14 cellular contexts compared by ENCODE assay signal in genomic region chr3:45166283-45166879, GRCh38. TPM values are rescaled to one million over a fixed set of nuclear protein-coding genes. Genes with fewer than 3 reads are reported as not detected.
A peak's percentile ranks its signal among the peaks of the same experiment; 100 is the strongest.
DNase-seq lines count a peak whose midpoint lies in the region; ATAC-seq, FAIRE-seq and TF ChIP-seq lines count a peak whose summit lies in the region.
"Had no signal": no experiment of that assay in that cellular context is flagged by ENCODE, and none has a peak within 500 bp of the region (broad histone marks: within the 10 kb centered on the region; RNA-seq: fewer than 3 reads in every experiment).

No MANE protein-coding gene starts in this region.

- H3K27ac ChIP-seq in breast epithelium (peak overlapping the region in 1 of 2 donors; percentile 84), mesodermal cell (ENCODE audit: low read depth, low read length, severe bottlenecking) (peak overlapping the region; percentile 94), OCI-LY7 (ENCODE audit: low read depth, low read length, poor library complexity, severe bottlenecking) (no peak overlapping the region)

- H3K9me3 Mint-ChIP-seq in MCF 10A (ENCODE audit: unreplicated experiment), result no peaks in the 10 kb centered on the region
- no peaks in the 10 kb centered on the region for H3K9me3 Mint-ChIP-seq in activated naive CD8-positive, alpha-beta T cell treated with anti-CD3 and anti-CD28 coated beads, Interleukin-2, amount 50 U/mL, for 24 hours
- peaks cover 0 to 11% (median 0%) of the 10 kb centered on the region in 9 donors for H3K9me3 Mint-ChIP-seq in naive thymus-derived CD8-positive, alpha-beta T cell
- H3K9me3 Mint-ChIP-seq: activated T-cell treated with anti-CD3 and anti-CD28 coated beads, Interleukin-2, amount 50 U/mL, for 4 hours had no signal

- no TSS peak for BruUV-seq in MCF 10A (replicated peaks; lab: Mats Ljungman, UMichigan)
- BruUV-seq in OCI-LY7 (replicated peaks; lab: Mats Ljungman, UMichigan), result no TSS peak

- peaks cover 30% of the 10 kb centered on the region for H3K4me1 Mint-ChIP-seq in MCF 10A (ENCODE audit: insufficient read depth, unreplicated experiment)
- peaks cover 24% of the 10 kb centered on the region for H3K4me1 Mint-ChIP-seq in activated naive CD8-positive, alpha-beta T cell treated with anti-CD3 and anti-CD28 coated beads, Interleukin-2, amount 50 U/mL, for 24 hours
- peaks cover 15 to 26% (median 23%) of the 10 kb centered on the region in 4 donors for H3K4me1 Mint-ChIP-seq in naive thymus-derived CD8-positive, alpha-beta T cell

- no peak overlapping the region for H3K4me3 ChIP-seq in breast epithelium
- H3K4me3 ChIP-seq in mesodermal cell (ENCODE audit: extremely low read depth, insufficient read depth, low read length, poor library complexity, severe bottlenecking), result no peak overlapping the region
- no peak overlapping the region for H3K4me3 ChIP-seq in OCI-LY7 (ENCODE audit: low read depth, low read length, poor library complexity, severe bottlenecking)

- H3K27me3 ChIP-seq in breast epithelium, result no peaks in the 10 kb centered on the region

- no peaks in the 10 kb centered on the region for H3K79me2 ChIP-seq in OCI-LY7 (ENCODE audit: insufficient read depth, low read depth, low read length)

- WGBS in mesodermal cell (ENCODE audit: insufficient coverage in 2 of 2), 2 experiments, result 96 to 100% methylated on average over 1 to 3 of the region's 4 CpGs

- H3K27me3 Mint-ChIP-seq in MCF 10A (ENCODE audit: insufficient read depth, unreplicated experiment), result no peaks in the 10 kb centered on the region
- H3K27me3 Mint-ChIP-seq in activated naive CD8-positive, alpha-beta T cell treated with anti-CD3 and anti-CD28 coated beads, Interleukin-2, amount 50 U/mL, for 24 hours, result no peaks in the 10 kb centered on the region
- H3K27me3 Mint-ChIP-seq in naive thymus-derived CD8-positive, alpha-beta T cell, result peaks cover 4 to 16% (median 5%) of the 10 kb centered on the region in 5 donors

- TF ChIP-seq POLR2A in breast epithelium (IDR thresholded peaks at IDR 0.05), result no peak
- TF ChIP-seq POLR2A in GM12891 (IDR thresholded peaks at IDR 0.05; ENCODE audit: low read depth, low read length), result no peak

- H3K36me3 ChIP-seq in breast epithelium, result no peaks in the 10 kb centered on the region
- H3K36me3 ChIP-seq in mesodermal cell (ENCODE audit: control insufficient read depth, insufficient read depth, low read length), result no peaks in the 10 kb centered on the region
- no peaks in the 10 kb centered on the region for H3K36me3 ChIP-seq in OCI-LY7 (ENCODE audit: insufficient read depth, low read length)

- no peaks in the 10 kb centered on the region for H4K20me1 ChIP-seq in OCI-LY7 (ENCODE audit: insufficient read depth, low read length)

- TF ChIP-seq CTCF in MCF 10A (IDR thresholded peaks at IDR 0.05; ENCODE audit: unreplicated experiment) (no peak), breast epithelium (IDR thresholded peaks at IDR 0.05) (no peak), OCI-LY7 (conservative IDR thresholded peaks at IDR 0.05; ENCODE audit: low read length) (no peak)

- H3K4me2 ChIP-seq in OCI-LY7 (ENCODE audit: low read length), result no peak overlapping the region

- H3K36me3 Mint-ChIP-seq in MCF 10A (ENCODE audit: insufficient read depth, unreplicated experiment), result no peaks in the 10 kb centered on the region
- H3K36me3 Mint-ChIP-seq in activated naive CD8-positive, alpha-beta T cell treated with anti-CD3 and anti-CD28 coated beads, Interleukin-2, amount 50 U/mL, for 24 hours (ENCODE audit: low read depth), result no peaks in the 10 kb centered on the region
- H3K36me3 Mint-ChIP-seq in naive thymus-derived CD8-positive, alpha-beta T cell, result peaks cover 0 to 7% (median 0%) of the 10 kb centered on the region in 3 donors

- no peak for FAIRE-seq in GM12891 (lab: Jason Lieb, UNC)
- FAIRE-seq: GM18507, HTR-8/SVneo had no signal

- ATAC-seq in activated naive CD8-positive, alpha-beta T cell treated with anti-CD3 and anti-CD28 coated beads, Interleukin-2, amount 50 U/mL, for 24 hours, result no peak
- no peak for ATAC-seq in naive thymus-derived CD8-positive, alpha-beta T cell

- DNase-seq in MCF 10A (ENCODE audit: unreplicated experiment), result no peak
- no peak for DNase-seq in breast epithelium (ENCODE audit: low spot score in 2 of 2)
- no peak for DNase-seq in activated naive CD8-positive, alpha-beta T cell treated with anti-CD3 and anti-CD28 coated beads, Interleukin-2, amount 50 U/mL, for 24 hours
- DNase-seq in naive thymus-derived CD8-positive, alpha-beta T cell, result no peak
- no peak for DNase-seq in NCI-H1417 (lab: John Stamatoyannopoulos, UW)
- DNase-seq in OCI-LY7 (ENCODE audit: low spot score), result no peak
- DNase-seq in GM12891 (ENCODE audit: insufficient read length, low spot score), result no peak
- DNase-seq: activated T-cell treated with anti-CD3 and anti-CD28 coated beads, Interleukin-2, amount 50 U/mL, for 4 hours; NCI-H1105 treated with DMSO at 0.1 percent for 48 hours; posterior cingulate gyrus had no signal

- POLR2A ChIA-PET in MCF 10A (lab: Yijun Ruan, JAX), result interaction anchor here (0.7 to 3.1 kb wide), 8 partner anchors 9 to 46 kb away, joined by 3 to 29 read pairs (median 12); partner anchors contain the start of gene CDCP1
- POLR2A ChIA-PET in naive thymus-derived CD8-positive, alpha-beta T cell (lab: Charles Lee), result no interaction called here
- POLR2A ChIA-PET in OCI-LY7 (lab: Charles Lee), result no interaction called here

- H3K4me3 Mint-ChIP-seq in MCF 10A (ENCODE audit: unreplicated experiment), result no peak overlapping the region
- no peak overlapping the region for H3K4me3 Mint-ChIP-seq in activated naive CD8-positive, alpha-beta T cell treated with anti-CD3 and anti-CD28 coated beads, Interleukin-2, amount 50 U/mL, for 24 hours
- peak overlapping the region in 1 of 10 donors; percentile 27 for H3K4me3 Mint-ChIP-seq in naive thymus-derived CD8-positive, alpha-beta T cell

- peak overlapping the region; percentile 94 for H3K27ac Mint-ChIP-seq in MCF 10A (ENCODE audit: low read depth, unreplicated experiment)
- peak overlapping the region; percentile 82 for H3K27ac Mint-ChIP-seq in activated naive CD8-positive, alpha-beta T cell treated with anti-CD3 and anti-CD28 coated beads, Interleukin-2, amount 50 U/mL, for 24 hours
- H3K27ac Mint-ChIP-seq in naive thymus-derived CD8-positive, alpha-beta T cell, result peak overlapping the region in 5 of 10 donors; percentile 63 to 92 (median 86)

- peaks cover 0 to 5% of the 10 kb centered on the region in 2 donors for H3K4me1 ChIP-seq in breast epithelium
- H3K4me1 ChIP-seq in mesodermal cell (ENCODE audit: control insufficient read depth, insufficient read depth, low read length, poor library complexity, severe bottlenecking), result peaks cover 40% of the 10 kb centered on the region
- H3K4me1 ChIP-seq in OCI-LY7 (ENCODE audit: insufficient read depth, low read length, poor library complexity, severe bottlenecking), result no peaks in the 10 kb centered on the region

- H3K9me2 ChIP-seq in OCI-LY7 (ENCODE audit: insufficient read depth, low read length), result no peaks in the 10 kb centered on the region

- no peak overlapping the region for H2AFZ ChIP-seq in OCI-LY7 (ENCODE audit: low read length)

- H3K9me3 ChIP-seq in breast epithelium (no peaks in the 10 kb centered on the region), mesodermal cell (ENCODE audit: control insufficient read depth, low read length) (peaks cover 8% of the 10 kb centered on the region), OCI-LY7 (ENCODE audit: low read length) (no peaks in the 10 kb centered on the region)

- CTCF ChIA-PET in MCF 10A (lab: Yijun Ruan, JAX) (interaction anchor here (0.8 to 1.0 kb wide), 5 partner anchors 11 to 125 kb away, joined by 3 to 5 read pairs (median 4); no protein-coding TSS in a partner anchor), OCI-LY7 (lab: Charles Lee; ENCODE audit: unreplicated experiment) (no interaction called here)

- intact Hi-C loops in MCF 10A (cut with micrococcal nuclease) (loop anchor here (5.0 kb wide), 1 partner anchor 36 kb away; no protein-coding TSS in a partner anchor), breast epithelium (cut with DNase I; ENCODE audit: low total_unique reads) (no loop called here), OCI-LY7 (cut with micrococcal nuclease; ENCODE audit: unreplicated experiment) (no loop called here)

TF ChIP-seq in GM12891, 5 proteins besides CTCF, POLR2A, EP300 and RAD21:
- TF ChIP-seq SPI1 (IDR thresholded peaks at IDR 0.05; ENCODE audit: low read depth, low read length) (no peak), TAF1 (IDR thresholded peaks at IDR 0.05; ENCODE audit: low read depth, low read length) (no peak), POU2F2 (IDR thresholded peaks at IDR 0.05; ENCODE audit: low read depth, low read length) (no peak), PAX5 (IDR thresholded peaks at IDR 0.05; ENCODE audit: insufficient read depth, low read length, severe bottlenecking) (no peak), POLR2AphosphoS5 (IDR thresholded peaks at IDR 0.05; ENCODE audit: low read depth, low read length) (no peak)
TF ChIP-seq in GM12891: peak in this region for 0.

RNA-seq across cellular contexts. Expression of gene CDCP1, which starts 20.2 kb away (rescaled TPM):
- total RNA-seq in MCF 10A (2022), result 180 and 208 TPM in 2 replicates
- total RNA-seq in breast epithelium, result 10 to 100 TPM in 1 of 3 donors, 1 to 10 TPM in 2; 1.9 to 11.3 (median 8.5) TPM
- 1.2 TPM for polyA plus RNA-seq in mesodermal cell (2013, experiment 1 of 2)
- 1.1 TPM for polyA plus RNA-seq in mesodermal cell (2013, experiment 2 of 2)
- not detected for total RNA-seq in naive thymus-derived CD8-positive, alpha-beta T cell
- under 1 TPM in 1 of 3 donors, not detected in 2; 0.07 TPM for polyA plus RNA-seq in naive thymus-derived CD8-positive, alpha-beta T cell
- total RNA-seq in OCI-LY7 (2014; rRNA removed; shearing (Covaris generic)), result not detected in 2 replicates
- total RNA-seq in OCI-LY7 (2022), result 0.07 TPM in 1 of 2 replicates, not detected in the other
- 0.01 TPM for polyA plus RNA-seq in GM12891 (2012; ENCODE audit: low read depth, missing spikeins)
- total RNA-seq: G401 had no signal

RNA-seq across cellular contexts. Expression of gene TMEM158, which starts 59.7 kb away (rescaled TPM):
- total RNA-seq in MCF 10A (2022) (1.4 and 1.9 TPM in 2 replicates), breast epithelium (1 to 10 TPM in 2 of 3 donors, under 1 TPM in 1; 0.48 to 2.0 (median 1.0) TPM), OCI-LY7 (2022) (not detected in 2 replicates)
- polyA plus RNA-seq in mesodermal cell (2013, experiment 1 of 2), result 26.1 TPM
- 20.3 TPM for polyA plus RNA-seq in mesodermal cell (2013, experiment 2 of 2)
- under 1 TPM in 1 of 2 experiments, not detected in 1; 0.22 TPM for total RNA-seq in naive thymus-derived CD8-positive, alpha-beta T cell
- polyA plus RNA-seq in naive thymus-derived CD8-positive, alpha-beta T cell, result not detected
- total RNA-seq in OCI-LY7 (2014; rRNA removed; shearing (Covaris generic)), result not detected in 2 replicates
- polyA plus RNA-seq in GM12891 (2012; ENCODE audit: low read depth, missing spikeins), result not detected
- total RNA-seq: G401 had no signal

Comparison
In these comparisons a context has a peak if more than half of its experiments do, and no peak if none do; other contexts are left out.
1. RNA of gene CDCP1, which starts 20.2 kb away (total RNA-seq): 180 to 208 TPM in MCF 10A; 1.9 to 11.3 TPM in breast epithelium, 0.07 TPM in OCI-LY7 and not detected in naive thymus-derived CD8-positive, alpha-beta T cell; every median in the first group is over 10 times any median in the second.